17 cellular contexts compared by ENCODE assay signal in genomic region chr16:59881366-59881765, GRCh38.
"Had no signal": no experiment of that assay in that cellular context is flagged by ENCODE, and none has a peak within 500 bp of the region (broad histone marks: within the 10 kb centered on the region; RNA-seq: fewer than 3 reads in every experiment).

No MANE protein-coding gene starts in this region.

- H3K27ac ChIP-seq: coronary artery, foreskin keratinocyte, lower lobe of right lung, pancreas, stomach, testis, upper lobe of right lung had no signal

- DNase-seq: activated CD4-positive, alpha-beta T cell treated with anti-CD3 and anti-CD28 coated beads, Interleukin-2, amount 10 ng/mL, durations not matched to agents 7 days and 5 days; activated CD8-positive, alpha-beta memory T cell treated with anti-CD3 and anti-CD28 coated beads for 24 hours; activated naive CD8-positive, alpha-beta T cell treated with anti-CD3 and anti-CD28 coated beads for 36 hours; glutamatergic neuron; hypothalamus; left cardiac atrium; lower lobe of right lung; naive B cell; pancreas; stimulated activated CD4-positive, alpha-beta T cell treated with anti-CD3 and anti-CD28 coated beads, Interleukin-12 subunit alpha, Interleukin-12 subunit beta, amount 100 ng/mL, for 4 hours; stimulated activated CD4-positive, alpha-beta T cell treated with anti-CD3 and anti-CD28 coated beads, Interleukin-2, amount 100 ng/mL, for 24 hours; stomach; T-helper 17 cell; testis; upper lobe of right lung had no signal

- H3K9me3 ChIP-seq: lower lobe of right lung, pancreas, stomach, testis, upper lobe of right lung had no signal

- H3K36me3 ChIP-seq: lower lobe of right lung, pancreas, stomach, upper lobe of right lung had no signal

- H3K4me1 ChIP-seq: lower lobe of right lung, pancreas, testis, upper lobe of right lung had no signal

- H3K27me3 ChIP-seq: foreskin keratinocyte, pancreas, stomach, testis, upper lobe of right lung had no signal

- H3K4me3 ChIP-seq: coronary artery, lower lobe of right lung, pancreas, stomach, testis, upper lobe of right lung had no signal

- ATAC-seq: foreskin keratinocyte, left cardiac atrium, lower lobe of right lung, pancreas, T-helper 17 cell, upper lobe of right lung had no signal
